15 cellular contexts compared by ENCODE assay signal in the genomic region with DNA sequence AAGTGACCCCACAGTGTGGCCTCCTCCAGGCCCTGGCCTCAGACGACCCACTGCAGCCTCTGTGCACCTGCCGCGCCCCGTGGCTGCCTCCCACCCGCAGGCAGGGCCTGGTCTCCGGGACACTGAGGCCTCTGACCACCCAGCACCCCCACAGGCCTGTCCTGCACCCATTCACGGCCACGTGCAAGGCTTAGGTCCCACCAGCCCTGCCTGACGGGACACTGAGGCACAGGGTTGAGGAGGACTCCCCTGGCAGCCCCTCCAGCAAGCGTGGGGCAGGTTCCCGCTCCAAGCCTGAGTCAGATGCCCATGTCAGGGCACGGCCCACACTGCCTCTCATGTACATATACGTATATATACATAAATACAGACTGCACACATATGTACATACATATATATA. TPM values are rescaled to one million over a fixed set of nuclear protein-coding genes. Genes with fewer than 3 reads are reported as not detected.
DNase-seq lines count a peak whose midpoint lies in the region; ATAC-seq, FAIRE-seq and TF ChIP-seq lines count a peak whose summit lies in the region.
"Had no signal": no experiment of that assay in that cellular context is flagged by ENCODE, and none has a peak within 500 bp of the region (broad histone marks: within the 10 kb centered on the region; RNA-seq: fewer than 3 reads in every experiment).

No MANE protein-coding gene starts in this region.

- H3K27ac ChIP-seq in mesenchymal stem cell (ENCODE audit: low read length, poor library complexity, severe bottlenecking) (no peak overlapping the region), upper lobe of right lung (no peak overlapping the region)
- H3K27ac ChIP-seq: 22Rv1 had no signal

- DNase-seq in activated T-cell treated with anti-CD3 and anti-CD28 coated beads, Interleukin-2, amount 50 U/mL, for 24 hours: peak; percentile 23
- no peak for DNase-seq in activated T-cell treated with anti-CD3 and anti-CD28 coated beads, Interleukin-2, amount 50 U/mL, for 72 hours
- DNase-seq in mesenchymal stem cell: no peak
- peak; percentile 61 for DNase-seq in upper lobe of right lung
- DNase-seq in frontal cortex (ENCODE audit: low spot score in 2 of 2): no peak
- DNase-seq in medulla oblongata (ENCODE audit: extremely low spot score): no peak
- DNase-seq: CD8-positive, alpha-beta T cell; KBM-7; NCI-H1048; NCI-H524 had no signal

- no peak overlapping the region for H3K4ac ChIP-seq in mesenchymal stem cell (ENCODE audit: low read depth in 1 of 2, low read length in 2 of 2)

- no peak overlapping the region for H3K9ac ChIP-seq in mesenchymal stem cell (ENCODE audit: low read length)

- H3K27me3 ChIP-seq in mesenchymal stem cell (ENCODE audit: control insufficient read depth in 1 of 2, insufficient read depth in 1 of 2, low read length in 2 of 2): no peaks in the 10 kb centered on the region
- H3K27me3 ChIP-seq in upper lobe of right lung: no peaks in the 10 kb centered on the region

- no peak overlapping the region for H3K18ac ChIP-seq in mesenchymal stem cell (ENCODE audit: low read depth in 1 of 2, low read length in 2 of 2)

- ATAC-seq in activated T-cell treated with anti-CD3 and anti-CD28 coated beads, Interleukin-2, amount 50 U/mL, for 72 hours (replicated peaks in 1 of 2): no peak
- peak; percentile 12 for ATAC-seq in activated T-helper 17 cell treated with anti-CD3 and anti-CD28 coated beads, Interleukin-2, amount 50 U/mL, for 72 hours (replicated peaks)
- ATAC-seq in upper lobe of right lung: no peak
- no peak for ATAC-seq in HG03432 (IDR thresholded peaks at IDR 0.05; ENCODE audit: unreplicated experiment)
- ATAC-seq: CD8-positive, alpha-beta T cell; Right ventricle myocardium inferior had no signal

- no peak overlapping the region for H3K4me2 ChIP-seq in mesenchymal stem cell (ENCODE audit: low read length, poor library complexity, severe bottlenecking)

- H3K9me3 Mint-ChIP-seq in activated T-cell treated with anti-CD3 and anti-CD28 coated beads, Interleukin-2, amount 50 U/mL, for 24 hours: no peaks in the 10 kb centered on the region
- no peaks in the 10 kb centered on the region for H3K9me3 Mint-ChIP-seq in activated T-cell treated with anti-CD3 and anti-CD28 coated beads, Interleukin-2, amount 50 U/mL, for 72 hours
- H3K9me3 Mint-ChIP-seq in activated T-helper 17 cell treated with anti-CD3 and anti-CD28 coated beads, Interleukin-2, amount 50 U/mL, for 72 hours: no peaks in the 10 kb centered on the region
- H3K9me3 Mint-ChIP-seq: CD8-positive, alpha-beta T cell had no signal

- H3K23ac ChIP-seq in mesenchymal stem cell (ENCODE audit: low read length in 2 of 2): no peak overlapping the region

- no peak for FAIRE-seq in frontal cortex (lab: Jason Lieb, UNC)

- H3K79me1 ChIP-seq in mesenchymal stem cell (replicated peaks; ENCODE audit: low read length, poor library complexity, severe bottlenecking): peaks cover 65% of the 10 kb centered on the region

- H3K4me1 ChIP-seq in mesenchymal stem cell (ENCODE audit: control insufficient read depth, insufficient read depth, low read depth, low read length) (peaks cover 1% of the 10 kb centered on the region), upper lobe of right lung (no peaks in the 10 kb centered on the region)

- H3K27me3 Mint-ChIP-seq in activated T-cell treated with anti-CD3 and anti-CD28 coated beads, Interleukin-2, amount 50 U/mL, for 24 hours: no peaks in the 10 kb centered on the region
- no peaks in the 10 kb centered on the region for H3K27me3 Mint-ChIP-seq in activated T-cell treated with anti-CD3 and anti-CD28 coated beads, Interleukin-2, amount 50 U/mL, for 72 hours (ENCODE audit: low read depth)
- H3K27me3 Mint-ChIP-seq in activated T-helper 17 cell treated with anti-CD3 and anti-CD28 coated beads, Interleukin-2, amount 50 U/mL, for 72 hours: no peaks in the 10 kb centered on the region
- H3K27me3 Mint-ChIP-seq: B cell had no signal

- H3K36me3 ChIP-seq in mesenchymal stem cell (ENCODE audit: control insufficient read depth in 1 of 2, insufficient read depth in 2 of 2, low read depth in 1 of 2, low read length in 2 of 2) (peaks cover 89 to 93% of the 10 kb centered on the region in 2 experiments), upper lobe of right lung (peaks cover 96% of the 10 kb centered on the region)

- H2AFZ ChIP-seq in mesenchymal stem cell (ENCODE audit: low read depth, low read length): no peak overlapping the region

- no peak overlapping the region for H2BK5ac ChIP-seq in mesenchymal stem cell (ENCODE audit: low read depth, low read length, poor library complexity, severe bottlenecking)

- H2BK120ac ChIP-seq in mesenchymal stem cell (ENCODE audit: low read depth, low read length): no peak overlapping the region

- no peak overlapping the region for H2BK15ac ChIP-seq in mesenchymal stem cell (ENCODE audit: low read depth, poor library complexity, severe bottlenecking)

- peak overlapping the region; percentile 82 for H3K27ac Mint-ChIP-seq in activated T-cell treated with anti-CD3 and anti-CD28 coated beads, Interleukin-2, amount 50 U/mL, for 24 hours
- no peak overlapping the region for H3K27ac Mint-ChIP-seq in activated T-cell treated with anti-CD3 and anti-CD28 coated beads, Interleukin-2, amount 50 U/mL, for 72 hours
- H3K27ac Mint-ChIP-seq in activated T-helper 17 cell treated with anti-CD3 and anti-CD28 coated beads, Interleukin-2, amount 50 U/mL, for 72 hours: no peak overlapping the region
- H3K27ac Mint-ChIP-seq: B cell; CD8-positive, alpha-beta T cell had no signal

- peaks cover 97% of the 10 kb centered on the region for H3K36me3 Mint-ChIP-seq in activated T-cell treated with anti-CD3 and anti-CD28 coated beads, Interleukin-2, amount 50 U/mL, for 24 hours (ENCODE audit: low read depth)
- H3K36me3 Mint-ChIP-seq in activated T-cell treated with anti-CD3 and anti-CD28 coated beads, Interleukin-2, amount 50 U/mL, for 72 hours (ENCODE audit: insufficient read depth in 2 of 2): peaks cover 0 to 12% of the 10 kb centered on the region in 2 donors
- H3K36me3 Mint-ChIP-seq in activated T-helper 17 cell treated with anti-CD3 and anti-CD28 coated beads, Interleukin-2, amount 50 U/mL, for 72 hours (ENCODE audit: low read depth): peaks cover 80% of the 10 kb centered on the region

- no peak overlapping the region for H3K4me3 ChIP-seq in mesenchymal stem cell (ENCODE audit: insufficient read depth in 1 of 2, low read depth in 1 of 2, low read length in 2 of 2)
- H3K4me3 ChIP-seq in upper lobe of right lung: no peak overlapping the region

- no peak overlapping the region for H3K14ac ChIP-seq in mesenchymal stem cell (ENCODE audit: low read length in 2 of 2)

- no peak overlapping the region for H2AK5ac ChIP-seq in mesenchymal stem cell (ENCODE audit: low read length, severe bottlenecking)

- H3K9me3 ChIP-seq in mesenchymal stem cell (ENCODE audit: control insufficient read depth, low read length): no peaks in the 10 kb centered on the region
- no peaks in the 10 kb centered on the region for H3K9me3 ChIP-seq in upper lobe of right lung

- TF ChIP-seq CTCF in upper lobe of right lung (IDR thresholded peaks at IDR 0.05): no peak

- H2BK12ac ChIP-seq in mesenchymal stem cell (ENCODE audit: low read length in 2 of 2): no peak overlapping the region

- peak overlapping the region; percentile 53 for H4K91ac ChIP-seq in mesenchymal stem cell (ENCODE audit: low read length)

- 91% methylated on average over 13 of the region's 13 CpGs for WGBS in mesenchymal stem cell

- intact Hi-C loops in upper lobe of right lung (cut with DNase I): no loop called here

- H3K4me1 Mint-ChIP-seq in activated T-cell treated with anti-CD3 and anti-CD28 coated beads, Interleukin-2, amount 50 U/mL, for 24 hours (ENCODE audit: low read depth): no peaks in the 10 kb centered on the region
- H3K4me1 Mint-ChIP-seq in activated T-cell treated with anti-CD3 and anti-CD28 coated beads, Interleukin-2, amount 50 U/mL, for 72 hours (ENCODE audit: low read depth): no peaks in the 10 kb centered on the region
- H3K4me1 Mint-ChIP-seq in activated T-helper 17 cell treated with anti-CD3 and anti-CD28 coated beads, Interleukin-2, amount 50 U/mL, for 72 hours: no peaks in the 10 kb centered on the region
- H3K4me1 Mint-ChIP-seq: B cell had no signal

- no peak overlapping the region for H3K4me3 Mint-ChIP-seq in activated T-cell treated with anti-CD3 and anti-CD28 coated beads, Interleukin-2, amount 50 U/mL, for 24 hours
- no peak overlapping the region for H3K4me3 Mint-ChIP-seq in activated T-cell treated with anti-CD3 and anti-CD28 coated beads, Interleukin-2, amount 50 U/mL, for 72 hours
- H3K4me3 Mint-ChIP-seq in activated T-helper 17 cell treated with anti-CD3 and anti-CD28 coated beads, Interleukin-2, amount 50 U/mL, for 72 hours: no peak overlapping the region
- H3K4me3 Mint-ChIP-seq: B cell; CD8-positive, alpha-beta T cell had no signal

- no peak overlapping the region for H4K8ac ChIP-seq in mesenchymal stem cell (ENCODE audit: low read length)

RNA-seq across cellular contexts. Expression of gene NELFA, which starts 23.5 kb away (rescaled TPM):
- 10 to 100 TPM; 40.8 to 57.4 TPM for total RNA-seq in activated T-cell treated with anti-CD3 and anti-CD28 coated beads, Interleukin-2, amount 50 U/mL, for 72 hours
- 10 to 100 TPM; 40.8 to 42.7 TPM for total RNA-seq in activated T-helper 17 cell treated with anti-CD3 and anti-CD28 coated beads, Interleukin-2, amount 50 U/mL, for 72 hours
- polyA plus RNA-seq in mesenchymal stem cell (2013, experiment 1 of 2): 14.9 TPM
- 15.1 TPM for polyA plus RNA-seq in mesenchymal stem cell (2013, experiment 2 of 2)
- total RNA-seq in upper lobe of right lung (22.7 TPM), frontal cortex (16.3 TPM)

Comparison
In these comparisons a context has a peak if more than half of its experiments do, and no peak if none do; other contexts are left out.
1. DNase-seq: peak in activated T-cell treated with anti-CD3 and anti-CD28 coated beads, Interleukin-2, amount 50 U/mL, for 24 hours (single experiment) and upper lobe of right lung (single experiment); none in activated T-cell treated with anti-CD3 and anti-CD28 coated beads, Interleukin-2, amount 50 U/mL, for 72 hours (0 of 2), mesenchymal stem cell (single experiment), frontal cortex (0 of 2) and medulla oblongata (single experiment).